In genomic region chr7:17599733-17600685, GRCh38 we compare ENCODE assay signal across 9 cellular contexts.
DNase-seq lines count a peak whose midpoint lies in the region; ATAC-seq and TF ChIP-seq lines count a peak whose summit lies in the region.
"Had no signal": no experiment of that assay in that cellular context is flagged by ENCODE, and none has a peak within 500 bp of the region (broad histone marks: within the 10 kb centered on the region; RNA-seq: fewer than 3 reads in every experiment).

No MANE protein-coding gene starts in this region.

- H3K9me3 Mint-ChIP-seq in stimulated activated effector memory CD8-positive, alpha-beta T cell treated with anti-CD3 and anti-CD28 coated beads, Interleukin-12 subunit alpha, Interleukin-12 subunit beta, amount 100 ng/mL, for 72 hours, result peaks cover 7% of the 10 kb centered on the region

- TF ChIP-seq RAD21 in HCT116 (IDR thresholded peaks at IDR 0.05; ENCODE audit: low read depth), result no peak

- no peaks in the 10 kb centered on the region for H3K79me2 ChIP-seq in HCT116 (ENCODE audit: insufficient read depth, low read length)

- no peaks in the 10 kb centered on the region for H3K36me3 Mint-ChIP-seq in stimulated activated effector memory CD8-positive, alpha-beta T cell treated with anti-CD3 and anti-CD28 coated beads, Interleukin-12 subunit alpha, Interleukin-12 subunit beta, amount 100 ng/mL, for 72 hours

- H2AFZ ChIP-seq in HCT116 (ENCODE audit: low read depth, low read length, poor library complexity, severe bottlenecking), result no peak overlapping the region

- intact Hi-C loops in HCT116 (cut with micrococcal nuclease) (no loop called here), Right ventricle myocardium inferior (cut with DNase I) (no loop called here)

- no peaks in the 10 kb centered on the region for H3K9me2 ChIP-seq in HCT116 (ENCODE audit: insufficient read depth)

- H3K27ac ChIP-seq in HCT116 (ENCODE audit: low read depth, low read length), result no peak overlapping the region

- no peak overlapping the region for H3K4me3 Mint-ChIP-seq in stimulated activated effector memory CD8-positive, alpha-beta T cell treated with anti-CD3 and anti-CD28 coated beads, Interleukin-12 subunit alpha, Interleukin-12 subunit beta, amount 100 ng/mL, for 72 hours

- no peaks in the 10 kb centered on the region for H3K4me1 Mint-ChIP-seq in stimulated activated effector memory CD8-positive, alpha-beta T cell treated with anti-CD3 and anti-CD28 coated beads, Interleukin-12 subunit alpha, Interleukin-12 subunit beta, amount 100 ng/mL, for 72 hours

- BruUV-seq in HCT116 (replicated peaks; lab: Mats Ljungman, UMichigan), result no TSS peak

- POLR2A ChIA-PET in HCT116 (lab: Charles Lee), result no interaction called here

- TF ChIP-seq POLR2A in HCT116 (IDR thresholded peaks at IDR 0.05; ENCODE audit: borderline replicate concordance, extremely low read depth, insufficient read depth, insufficient read length), result no peak

- in situ Hi-C loops in G401 (cut with HindIII; ENCODE audit: low sequenced_read_pairs), result no loop called here

- no peak overlapping the region for H3K27ac Mint-ChIP-seq in stimulated activated effector memory CD8-positive, alpha-beta T cell treated with anti-CD3 and anti-CD28 coated beads, Interleukin-12 subunit alpha, Interleukin-12 subunit beta, amount 100 ng/mL, for 72 hours

- H3K4me3 ChIP-seq in HCT116 (replicated peaks in 1 of 2; ENCODE audit: low read depth in 1 of 2, low read length in 2 of 2), result no peak overlapping the region

- RAD21 ChIA-PET in HCT116 (lab: Charles Lee; ENCODE audit: low non-redundant PET in 1 of 2, low total read pairs in 2 of 2, uncharacterized antibody in 2 of 2, unreplicated experiment in 2 of 2), result no interaction called here

- DNase-seq in HCT116 (ENCODE audit: low read depth, low spot score), result no peak
- peak; percentile 33 for DNase-seq in RKO (ENCODE audit: low spot score)
- DNase-seq in fibroblast of gingiva (ENCODE audit: low read depth), result peak; percentile 98
- DNase-seq in stimulated activated effector memory CD8-positive, alpha-beta T cell treated with anti-CD3 and anti-CD28 coated beads, Interleukin-12 subunit alpha, Interleukin-12 subunit beta, amount 100 ng/mL, for 72 hours (ENCODE audit: low spot score in 2 of 2), result no peak
- no peak for DNase-seq in G401 (ENCODE audit: low spot score)
- DNase-seq in Right ventricle myocardium inferior (ENCODE audit: missing footprints), result no peak
- DNase-seq in GM19238 (ENCODE audit: insufficient read length, low spot score), result no peak
- DNase-seq: central memory CD4-positive, alpha-beta T cell; left cardiac atrium had no signal

- no peak overlapping the region for H3K9ac ChIP-seq in HCT116 (ENCODE audit: low read length)

- no peak for TF ChIP-seq CTCF in HCT116 (IDR thresholded peaks at IDR 0.05 in 2 of 3, conservative IDR thresholded peaks at IDR 0.05 in 1 of 3; ENCODE audit: borderline replicate concordance in 1 of 3, insufficient read depth in 1 of 3, low read depth in 2 of 3, low read length in 2 of 3)

- H4K20me1 ChIP-seq in HCT116 (ENCODE audit: insufficient read depth), result no peaks in the 10 kb centered on the region

- CTCF ChIA-PET in HCT116 (lab: Charles Lee), result no interaction called here

- ATAC-seq in HCT116, result no peak
- ATAC-seq in stimulated activated effector memory CD8-positive, alpha-beta T cell treated with anti-CD3 and anti-CD28 coated beads, Interleukin-12 subunit alpha, Interleukin-12 subunit beta, amount 100 ng/mL, for 72 hours, result peak; percentile 16
- no peak for ATAC-seq in Right ventricle myocardium inferior

- no peaks in the 10 kb centered on the region for H3K9me3 ChIP-seq in HCT116 (ENCODE audit: control insufficient read depth in 1 of 2, insufficient read depth in 1 of 2, low read depth in 1 of 2, low read length in 2 of 2)

- H3K36me3 ChIP-seq in HCT116 (ENCODE audit: control insufficient read depth in 1 of 2, insufficient read depth in 2 of 2, low read length in 2 of 2), result no peaks in the 10 kb centered on the region

- no peak overlapping the region for H3K4me2 ChIP-seq in HCT116 (ENCODE audit: low read length)

- H3K4me1 ChIP-seq in HCT116 (ENCODE audit: control insufficient read depth in 1 of 2, insufficient read depth in 2 of 2, low read length in 2 of 2), result 0 out of 4 replicates have a peak, but pooled peaks cover 0 to 3% of the 10 kb centered on the region in 2 experiments

- no peaks in the 10 kb centered on the region for H3K27me3 ChIP-seq in HCT116 (ENCODE audit: insufficient read depth, low read length)

TF ChIP-seq in HCT116, 20 proteins besides CTCF, POLR2A, EP300 and RAD21:
- TF ChIP-seq FOSL1 (IDR thresholded peaks at IDR 0.05; ENCODE audit: low read depth) (0 out of 2 replicates have a peak, but pooled peaks have one; percentile 16), TCF7L2 (IDR thresholded peaks at IDR 0.05; ENCODE audit: borderline replicate concordance, extremely low read depth, insufficient read depth, insufficient read length) (peak; percentile 22), YY1 (IDR thresholded peaks at IDR 0.05; ENCODE audit: extremely low read depth, insufficient replicate concordance, low read depth, low read length) (no peak), POLR2AphosphoS5 (IDR thresholded peaks at IDR 0.05; ENCODE audit: low read depth, low read length) (no peak)

Comparison
In these comparisons a context has a peak if more than half of its experiments do, and no peak if none do; other contexts are left out.
1. DNase-seq: peak in RKO (single experiment) and fibroblast of gingiva (single experiment); none in HCT116 (single experiment), stimulated activated effector memory CD8-positive, alpha-beta T cell treated with anti-CD3 and anti-CD28 coated beads, Interleukin-12 subunit alpha, Interleukin-12 subunit beta, amount 100 ng/mL, for 72 hours (0 of 2), G401 (single experiment), Right ventricle myocardium inferior (single experiment) and GM19238 (single experiment).